Comparison of ENCODE assay signal across 8 cellular contexts in the genomic region with DNA sequence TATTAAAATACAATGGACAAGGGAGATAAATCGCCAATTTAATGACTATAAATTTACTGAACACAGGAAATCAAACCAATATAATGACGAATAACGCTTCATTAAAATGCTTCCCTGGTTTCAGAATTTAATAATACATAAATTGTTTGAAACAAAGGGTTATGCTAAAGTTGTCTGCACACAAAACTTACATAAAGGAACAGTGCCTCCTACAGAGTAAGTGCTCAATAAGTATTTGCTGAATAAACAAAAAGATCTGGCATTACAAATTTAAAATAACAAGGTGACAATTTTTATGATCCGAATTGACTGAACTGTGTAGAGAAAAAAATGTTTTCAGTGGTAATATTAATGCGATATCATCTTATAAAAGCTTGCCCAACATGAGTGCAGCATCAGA.
DNase-seq lines count a peak whose midpoint lies in the region; ATAC-seq and TF ChIP-seq lines count a peak whose summit lies in the region.

No MANE protein-coding gene starts in this region.

- DNase-seq in Caco-2: no peak
- no peak for DNase-seq in Karpas-422
- peak; percentile 29 for DNase-seq in MCF 10A (ENCODE audit: unreplicated experiment)
- no peak for DNase-seq in NCI-H2196 (lab: John Stamatoyannopoulos, UW; ENCODE audit: unreplicated experiment)
- no peak for DNase-seq in NCI-H446 (lab: John Stamatoyannopoulos, UW)

- H3K4me1 Mint-ChIP-seq in Caco-2 (ENCODE audit: low read depth, unreplicated experiment) (peaks cover 19% of the 10 kb centered on the region), MCF 10A (ENCODE audit: insufficient read depth, unreplicated experiment) (peaks cover 15% of the 10 kb centered on the region)

- ATAC-seq in GM18502 (IDR thresholded peaks at IDR 0.05; ENCODE audit: poor library complexity, unreplicated experiment) (no peak), GM21717 (IDR thresholded peaks at IDR 0.05; ENCODE audit: unreplicated experiment) (no peak)

- peak overlapping the region; percentile 98 for H3K27ac Mint-ChIP-seq in Caco-2 (ENCODE audit: unreplicated experiment)
- peak overlapping the region; percentile 95 for H3K27ac Mint-ChIP-seq in MCF 10A (ENCODE audit: low read depth, unreplicated experiment)

- H3K9ac ChIP-seq in Karpas-422 (ENCODE audit: low read length): peak overlapping the region; percentile 98

- no peaks in the 10 kb centered on the region for H3K27me3 Mint-ChIP-seq in Caco-2 (ENCODE audit: insufficient read depth, unreplicated experiment)
- H3K27me3 Mint-ChIP-seq in MCF 10A (ENCODE audit: insufficient read depth, unreplicated experiment): no peaks in the 10 kb centered on the region

- H3K4me1 ChIP-seq in Caco-2 (peaks cover 14% of the 10 kb centered on the region; the same call in 1 of the 2 replicates), Karpas-422 (ENCODE audit: low read length) (peaks cover 33% of the 10 kb centered on the region), mesodermal cell (ENCODE audit: control insufficient read depth, insufficient read depth, low read length, poor library complexity, severe bottlenecking) (no peaks in the 10 kb centered on the region)

- H3K4me3 ChIP-seq in Caco-2 (ENCODE audit: low read depth, low read length) (peak overlapping the region; percentile 88), Karpas-422 (ENCODE audit: low read length) (peak overlapping the region; percentile 98), mesodermal cell (ENCODE audit: extremely low read depth, insufficient read depth, low read length, poor library complexity, severe bottlenecking) (peak overlapping the region; percentile 83)

- no peaks in the 10 kb centered on the region for H3K9me2 ChIP-seq in Karpas-422 (replicated peaks; ENCODE audit: insufficient read depth, low read length)

- CTCF ChIA-PET in Caco-2 (lab: Charles Lee) (no interaction called here), MCF 10A (lab: Yijun Ruan, JAX) (interaction anchor here (0.6 to 2.3 kb wide), 5 partner anchors 35 to 82 kb away, joined by 3 to 17 read pairs (median 3); no protein-coding TSS in a partner anchor)

- POLR2A ChIA-PET in Caco-2 (lab: Charles Lee) (no interaction called here), MCF 10A (lab: Yijun Ruan, JAX) (interaction anchor here (0.5 to 10.7 kb wide), 15 partner anchors 8 to 1066 kb away, joined by 3 to 163 read pairs (median 12); a partner anchor contains a TSS)

- H3K79me2 ChIP-seq in Karpas-422 (ENCODE audit: low read length): peaks cover 36% of the 10 kb centered on the region

- peak overlapping the region; percentile 82 for H2AFZ ChIP-seq in Karpas-422 (ENCODE audit: low read length)

- H4K20me1 ChIP-seq in Karpas-422 (ENCODE audit: insufficient read depth, low read depth, low read length): 0 out of 2 replicates have a peak, but pooled peaks cover 7% of the 10 kb centered on the region

- H3K9me3 ChIP-seq in Caco-2 (no peaks in the 10 kb centered on the region), Karpas-422 (ENCODE audit: low read length) (no peaks in the 10 kb centered on the region), mesodermal cell (ENCODE audit: control insufficient read depth, low read length) (no peaks in the 10 kb centered on the region)

- WGBS in mesodermal cell (ENCODE audit: insufficient coverage in 2 of 2), 2 experiments: 100% methylated on average over 1 of the region's 5 CpGs; no CpG with 5 or more reads in 1 of the 2 experiments

- peak overlapping the region; percentile 97 for H3K4me3 Mint-ChIP-seq in Caco-2 (ENCODE audit: unreplicated experiment)
- peak overlapping the region; percentile 97 for H3K4me3 Mint-ChIP-seq in MCF 10A (ENCODE audit: unreplicated experiment)

- BruUV-seq in Caco-2 (replicated peaks; lab: Mats Ljungman, UMichigan) (no TSS peak), MCF 10A (replicated peaks; lab: Mats Ljungman, UMichigan) (no TSS peak)

- TF ChIP-seq CTCF in Caco-2 (IDR thresholded peaks at IDR 0.05; ENCODE audit: insufficient read depth in 1 of 2, low read depth in 1 of 2, low read length in 1 of 2, severe bottlenecking in 1 of 2, unreplicated experiment in 1 of 2) (no peak), MCF 10A (IDR thresholded peaks at IDR 0.05; ENCODE audit: unreplicated experiment) (peak; percentile 24)

- peak overlapping the region; percentile 93 for H3K27ac ChIP-seq in Karpas-422 (ENCODE audit: low read length)
- H3K27ac ChIP-seq in mesodermal cell (ENCODE audit: low read depth, low read length, severe bottlenecking): peak overlapping the region; percentile 90

- peak overlapping the region; percentile 80 for H3K4me2 ChIP-seq in Karpas-422 (ENCODE audit: low read depth, low read length, poor library complexity, severe bottlenecking)

- H3K9me3 Mint-ChIP-seq in Caco-2 (ENCODE audit: unreplicated experiment) (no peaks in the 10 kb centered on the region), MCF 10A (ENCODE audit: unreplicated experiment) (no peaks in the 10 kb centered on the region)

- intact Hi-C loops in Caco-2 (cut with micrococcal nuclease; ENCODE audit: unreplicated experiment): no loop called here
- intact Hi-C loops in MCF 10A (cut with micrococcal nuclease): loop anchor here (2.0 kb wide), 1 partner anchor 54 kb away; no protein-coding TSS in a partner anchor

- H3K27me3 ChIP-seq in Caco-2 (replicated peaks; ENCODE audit: control insufficient read depth, insufficient read depth, low read length) (no peaks in the 10 kb centered on the region), Karpas-422 (ENCODE audit: low read length) (no peaks in the 10 kb centered on the region)

- no peaks in the 10 kb centered on the region for H3K36me3 ChIP-seq in Caco-2 (ENCODE audit: control insufficient read depth, insufficient read depth, low read length)
- peaks cover 2% of the 10 kb centered on the region; the same call in 1 of the 2 replicates for H3K36me3 ChIP-seq in Karpas-422 (ENCODE audit: insufficient read depth, low read length)
- no peaks in the 10 kb centered on the region for H3K36me3 ChIP-seq in mesodermal cell (ENCODE audit: control insufficient read depth, insufficient read depth, low read length)

- H3K36me3 Mint-ChIP-seq in Caco-2 (ENCODE audit: insufficient read depth, unreplicated experiment) (peaks cover 51% of the 10 kb centered on the region), MCF 10A (ENCODE audit: insufficient read depth, unreplicated experiment) (peaks cover 22% of the 10 kb centered on the region)
